Comparison of ENCODE assay signal across 9 cellular contexts in the genomic region with DNA sequence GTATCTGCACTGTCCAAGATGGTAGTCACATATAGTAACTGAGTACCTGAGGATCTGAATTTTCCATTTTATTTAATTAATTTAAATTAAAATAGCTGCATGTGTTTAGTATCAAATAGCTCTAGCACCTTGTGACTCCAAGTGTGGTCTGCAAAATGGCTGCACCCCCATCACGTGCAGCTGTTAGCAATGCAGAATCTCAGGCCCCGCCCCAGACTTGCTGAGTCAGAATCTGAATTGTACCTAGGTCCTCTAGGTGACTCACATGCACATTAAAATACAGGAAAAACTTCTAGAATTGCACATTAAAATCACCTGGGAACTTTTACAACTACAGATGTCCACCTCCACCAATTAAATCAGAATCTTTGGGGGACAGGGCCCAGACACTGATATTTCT. TPM values are rescaled to one million over a fixed set of nuclear protein-coding genes. Genes with fewer than 3 reads are reported as not detected.
A peak's percentile ranks its signal among the peaks of the same experiment; 100 is the strongest.
DNase-seq lines count a peak whose midpoint lies in the region; ATAC-seq and TF ChIP-seq lines count a peak whose summit lies in the region.
"Had no signal": no experiment of that assay in that cellular context is flagged by ENCODE, and none has a peak within 500 bp of the region (broad histone marks: within the 10 kb centered on the region; RNA-seq: fewer than 3 reads in every experiment).

No MANE protein-coding gene starts in this region.

- TF ChIP-seq CTCF in epithelial cell of esophagus (IDR thresholded peaks at IDR 0.05; ENCODE audit: insufficient read depth, low read depth, low read length, missing control alignments) = no peak

- no peak overlapping the region for H3K4me3 ChIP-seq in epithelial cell of esophagus (ENCODE audit: low read length)

- H3K27ac Mint-ChIP-seq in T-helper 2 cell treated with Interferon-gamma antibody and Interleukin-4, amounts not matched to agents 5 μg/mL and 100 μg/mL, for 36 hours = no peak overlapping the region

- H3K36me3 Mint-ChIP-seq in T-helper 2 cell treated with Interferon-gamma antibody and Interleukin-4, amounts not matched to agents 5 μg/mL and 100 μg/mL, for 36 hours (ENCODE audit: low read depth) = peaks cover 19% of the 10 kb centered on the region

- in situ Hi-C loops in KBM-7 (cut with MboI; ENCODE audit: low pct_unique_long_range_greater_than_20kb, low sequenced_read_pairs) = no loop called here

- DNase-seq in HT-29 (ENCODE audit: low spot score) = peak; percentile 58
- DNase-seq in T-helper 2 cell treated with Interferon-gamma antibody and Interleukin-4, amounts not matched to agents 5 μg/mL and 100 μg/mL, for 36 hours (ENCODE audit: low spot score) = peak; percentile 58
- peak; percentile 87 for DNase-seq in epithelial cell of esophagus (ENCODE audit: low read depth)
- peak; percentile 64 to 65 for DNase-seq in stimulated activated CD4-positive, alpha-beta T cell treated with anti-CD3 and anti-CD28 coated beads, Interleukin-2, amount 100 ng/mL, for 48 hours
- DNase-seq in left lobe of liver (ENCODE audit: low spot score) = no peak
- DNase-seq in KBM-7 = no peak

- ATAC-seq in left lobe of liver = no peak
- no peak for ATAC-seq in GM21825 (IDR thresholded peaks at IDR 0.05; ENCODE audit: unreplicated experiment)
- ATAC-seq in GM21515 (IDR thresholded peaks at IDR 0.05; ENCODE audit: unreplicated experiment) = no peak

- no peak overlapping the region for H3K4me3 Mint-ChIP-seq in T-helper 2 cell treated with Interferon-gamma antibody and Interleukin-4, amounts not matched to agents 5 μg/mL and 100 μg/mL, for 36 hours

- no peaks in the 10 kb centered on the region for H3K9me3 Mint-ChIP-seq in T-helper 2 cell treated with Interferon-gamma antibody and Interleukin-4, amounts not matched to agents 5 μg/mL and 100 μg/mL, for 36 hours

- peaks cover 37% of the 10 kb centered on the region for H3K4me1 Mint-ChIP-seq in T-helper 2 cell treated with Interferon-gamma antibody and Interleukin-4, amounts not matched to agents 5 μg/mL and 100 μg/mL, for 36 hours (ENCODE audit: low read depth)

- H3K27me3 Mint-ChIP-seq in T-helper 2 cell treated with Interferon-gamma antibody and Interleukin-4, amounts not matched to agents 5 μg/mL and 100 μg/mL, for 36 hours (ENCODE audit: low read depth) = no peaks in the 10 kb centered on the region

RNA-seq across cellular contexts. Expression of a gene that starts 19.2 kb away (rescaled TPM):
- total RNA-seq in HT-29 (2014; rRNA removed; shearing (Covaris generic)) = 0.37 and 0.81 TPM in 2 replicates
- total RNA-seq in left lobe of liver = not detected
- total RNA-seq: T-helper 1 cell treated with Interleukin-12 subunit alpha and Interleukin-12 subunit beta and Interleukin-4 antibody, amounts not matched to agents 30 ng/mL and 1 ng/mL, for 36 hours had no signal

RNA-seq across cellular contexts. Expression of a gene that starts 26.8 kb away (rescaled TPM):
- 508 and 511 TPM in 2 replicates for total RNA-seq in HT-29 (2014; rRNA removed; shearing (Covaris generic))
- total RNA-seq in left lobe of liver = 80.2 TPM

RNA-seq across cellular contexts. Expression of a gene that starts 33.5 kb away (rescaled TPM):
- total RNA-seq in HT-29 (2014; rRNA removed; shearing (Covaris generic)) = 31.6 and 40.1 TPM in 2 replicates
- 27.3 TPM for total RNA-seq in left lobe of liver

Comparison
In these comparisons a context has a peak if more than half of its experiments do, and no peak if none do; other contexts are left out.
1. DNase-seq: peak in HT-29 (single experiment), T-helper 2 cell treated with Interferon-gamma antibody and Interleukin-4, amounts not matched to agents 5 μg/mL and 100 μg/mL, for 36 hours (single experiment), epithelial cell of esophagus (single experiment) and stimulated activated CD4-positive, alpha-beta T cell treated with anti-CD3 and anti-CD28 coated beads, Interleukin-2, amount 100 ng/mL, for 48 hours (2 of 2); none in left lobe of liver (single experiment) and KBM-7 (single experiment).